12 cellular contexts compared by ENCODE assay signal in the genomic region with DNA sequence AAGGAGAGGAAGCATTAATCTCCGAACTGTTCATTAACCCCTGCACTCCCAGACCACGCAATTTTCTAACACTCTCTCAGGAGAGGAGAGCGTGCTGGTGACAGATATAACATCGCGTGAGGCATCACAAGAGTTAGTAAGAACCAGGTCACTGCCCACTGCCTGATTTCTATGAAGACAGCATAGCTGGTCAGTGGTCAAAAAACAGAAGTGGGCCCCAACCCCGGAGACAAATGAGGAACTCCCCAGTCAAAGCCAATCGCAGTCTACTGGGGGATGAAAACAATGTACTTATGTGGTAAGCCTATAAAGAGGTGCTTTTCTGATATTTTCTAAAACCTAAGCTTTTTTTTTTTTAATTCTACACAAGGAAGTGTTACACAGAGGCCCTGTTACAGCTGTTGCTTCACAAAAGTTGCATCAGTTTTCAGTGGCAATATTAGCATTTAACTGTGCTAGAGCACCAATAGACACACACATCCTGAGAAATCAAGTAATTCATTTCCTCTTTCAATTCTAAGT.
DNase-seq lines count a peak whose midpoint lies in the region; ATAC-seq, FAIRE-seq and TF ChIP-seq lines count a peak whose summit lies in the region.
"Had no signal": no experiment of that assay in that cellular context is flagged by ENCODE, and none has a peak within 500 bp of the region (broad histone marks: within the 10 kb centered on the region; RNA-seq: fewer than 3 reads in every experiment).

No MANE protein-coding gene starts in this region.

- H3K9ac ChIP-seq in astrocyte (ENCODE audit: low read length): no peak overlapping the region

- H3K4me1 ChIP-seq in astrocyte (ENCODE audit: insufficient read depth, low read length): peaks cover 13% of the 10 kb centered on the region
- H3K4me1 ChIP-seq in CD4-positive, alpha-beta memory T cell (ENCODE audit: insufficient read depth, low read length): peaks cover 65% of the 10 kb centered on the region
- H3K4me1 ChIP-seq in sigmoid colon: peaks cover 0 to 7% (median 0%) of the 10 kb centered on the region in 4 donors

- H3K27ac ChIP-seq in astrocyte (ENCODE audit: low read depth, low read length) (no peak overlapping the region), sigmoid colon (peak overlapping the region in 1 of 4 donors; percentile 1)
- H3K27ac ChIP-seq in CD4-positive, alpha-beta memory T cell (ENCODE audit: low read depth, low read length): no peak overlapping the region
- H3K27ac ChIP-seq: VCaP had no signal

- H3K4me3 ChIP-seq in GM12865 (ENCODE audit: low read depth, low read length) (peak overlapping the region; percentile 43), astrocyte (ENCODE audit: insufficient read depth, low read depth, low read length) (no peak overlapping the region), sigmoid colon (no peak overlapping the region)
- no peak overlapping the region for H3K4me3 ChIP-seq in CD4-positive, alpha-beta memory T cell (ENCODE audit: low read length in 2 of 2)

- no peaks in the 10 kb centered on the region for H3K9me3 ChIP-seq in astrocyte (ENCODE audit: insufficient read depth, low read depth, low read length)
- H3K9me3 ChIP-seq in CD4-positive, alpha-beta memory T cell (ENCODE audit: control insufficient read depth in 1 of 2, low read length in 2 of 2): no peaks in the 10 kb centered on the region
- no peaks in the 10 kb centered on the region for H3K9me3 ChIP-seq in sigmoid colon

- 63 to 83% methylated on average over 7 of the region's 7 CpGs for WGBS in sigmoid colon, 2 donors

- peak; percentile 76 for DNase-seq in GM12865 (ENCODE audit: low read depth)
- DNase-seq in MV-4-11 (lab: John Stamatoyannopoulos, UW): peak; percentile 100
- no peak for DNase-seq in astrocyte (ENCODE audit: low read depth)
- no peak for DNase-seq in natural killer cell treated with Interleukin-12 subunit alpha and Interleukin-12 subunit beta and Interleukin-15 and Interleukin-18, amount 100 ng/mL, for 72 hours (ENCODE audit: low spot score)
- no peak for DNase-seq in CD4-positive, alpha-beta memory T cell
- DNase-seq in ureter (ENCODE audit: low spot score): no peak
- no peak for DNase-seq in sigmoid colon
- DNase-seq in HPDE6-E6E7 (ENCODE audit: extremely low spot score): no peak
- DNase-seq: kidney, NCI-H1436 treated with DMSO at 0.1 percent for 48 hours had no signal

- ATAC-seq in natural killer cell treated with Interleukin-12 subunit alpha and Interleukin-12 subunit beta and Interleukin-15 and Interleukin-18, amount 100 ng/mL, for 72 hours: peak; percentile 56 to 68

- CTCF ChIA-PET in CD4-positive, alpha-beta memory T cell (lab: Charles Lee; ENCODE audit: partially characterized antibody): interaction anchor here (1.2 to 1.6 kb wide), 3 partner anchors 63 to 243 kb away, joined by 3 to 4 read pairs (median 4); no protein-coding TSS in a partner anchor

- POLR2A ChIA-PET in CD4-positive, alpha-beta memory T cell (lab: Charles Lee; ENCODE audit: partially characterized antibody): interaction anchor here (1.0 to 5.1 kb wide), 5 partner anchors 82 to 241 kb away, joined by 3 to 40 read pairs (median 4); no protein-coding TSS in a partner anchor

- no peak overlapping the region for H3K4me2 ChIP-seq in astrocyte (ENCODE audit: low read length)

- no peak overlapping the region for H3K4me3 Mint-ChIP-seq in astrocyte (ENCODE audit: unreplicated experiment)
- peak overlapping the region; percentile 84 for H3K4me3 Mint-ChIP-seq in natural killer cell treated with Interleukin-12 subunit alpha and Interleukin-12 subunit beta and Interleukin-15 and Interleukin-18, amount 100 ng/mL, for 72 hours
- peak overlapping the region in 2 of 8 donors; percentile 4 to 27 for H3K4me3 Mint-ChIP-seq in CD4-positive, alpha-beta memory T cell

- no peak overlapping the region for H2AFZ ChIP-seq in astrocyte (ENCODE audit: low read depth, low read length)

- no peaks in the 10 kb centered on the region for H3K36me3 ChIP-seq in astrocyte (ENCODE audit: insufficient read depth, low read length)
- H3K36me3 ChIP-seq in CD4-positive, alpha-beta memory T cell (ENCODE audit: insufficient read depth, low read length): no peaks in the 10 kb centered on the region
- no peaks in the 10 kb centered on the region for H3K36me3 ChIP-seq in sigmoid colon

- H3K27me3 Mint-ChIP-seq in astrocyte (ENCODE audit: low read depth, unreplicated experiment): no peaks in the 10 kb centered on the region
- no peaks in the 10 kb centered on the region for H3K27me3 Mint-ChIP-seq in natural killer cell treated with Interleukin-12 subunit alpha and Interleukin-12 subunit beta and Interleukin-15 and Interleukin-18, amount 100 ng/mL, for 72 hours
- H3K27me3 Mint-ChIP-seq in CD4-positive, alpha-beta memory T cell: no peaks in the 10 kb centered on the region

- H3K79me2 ChIP-seq in astrocyte (ENCODE audit: insufficient read depth, low read length): no peaks in the 10 kb centered on the region

- H4K20me1 ChIP-seq in astrocyte (ENCODE audit: insufficient read depth, low read length): no peaks in the 10 kb centered on the region

- FAIRE-seq in astrocyte (lab: Jason Lieb, UNC): no peak
- FAIRE-seq: colon, kidney had no signal

- H3K36me3 Mint-ChIP-seq in astrocyte (ENCODE audit: low read depth, unreplicated experiment): no peaks in the 10 kb centered on the region
- H3K36me3 Mint-ChIP-seq in natural killer cell treated with Interleukin-12 subunit alpha and Interleukin-12 subunit beta and Interleukin-15 and Interleukin-18, amount 100 ng/mL, for 72 hours: peaks cover 5% of the 10 kb centered on the region
- H3K36me3 Mint-ChIP-seq in CD4-positive, alpha-beta memory T cell: no peaks in the 10 kb centered on the region

- intact Hi-C loops in CD4-positive, alpha-beta memory T cell (cut with micrococcal nuclease): loop anchor here (5.0 to 10.0 kb wide), 2 partner anchors 69 to 233 kb away; no protein-coding TSS in a partner anchor
- intact Hi-C loops in sigmoid colon (cut with DNase I): no loop called here

- TF ChIP-seq EP300 in sigmoid colon (IDR thresholded peaks at IDR 0.05): no peak

- peak overlapping the region; percentile 69 for H3K27ac Mint-ChIP-seq in astrocyte (ENCODE audit: unreplicated experiment)
- H3K27ac Mint-ChIP-seq in natural killer cell treated with Interleukin-12 subunit alpha and Interleukin-12 subunit beta and Interleukin-15 and Interleukin-18, amount 100 ng/mL, for 72 hours: peak overlapping the region; percentile 96 to 98
- H3K27ac Mint-ChIP-seq in CD4-positive, alpha-beta memory T cell: peak overlapping the region in 3 of 7 donors; percentile 43 to 83 (median 79)

- no peaks in the 10 kb centered on the region for H3K27me3 ChIP-seq in astrocyte (ENCODE audit: insufficient read depth, low read length)
- no peaks in the 10 kb centered on the region for H3K27me3 ChIP-seq in CD4-positive, alpha-beta memory T cell (ENCODE audit: insufficient read depth, low read length)
- H3K27me3 ChIP-seq in sigmoid colon: no peaks in the 10 kb centered on the region

- TF ChIP-seq CTCF in GM12865 (IDR thresholded peaks at IDR 0.05; ENCODE audit: insufficient read depth, low read depth, low read length, missing control alignments) (no peak), astrocyte (IDR thresholded peaks at IDR 0.05; ENCODE audit: insufficient read depth, low read depth, low read length) (no peak), sigmoid colon (IDR thresholded peaks at IDR 0.05) (no peak)

- no peak for TF ChIP-seq POLR2A in sigmoid colon (IDR thresholded peaks at IDR 0.05)

- peaks cover 5% of the 10 kb centered on the region for H3K9me3 Mint-ChIP-seq in astrocyte (ENCODE audit: unreplicated experiment)
- H3K9me3 Mint-ChIP-seq in natural killer cell treated with Interleukin-12 subunit alpha and Interleukin-12 subunit beta and Interleukin-15 and Interleukin-18, amount 100 ng/mL, for 72 hours: peaks cover 7% of the 10 kb centered on the region
- peaks cover 0 to 2% (median 0%) of the 10 kb centered on the region in 8 donors for H3K9me3 Mint-ChIP-seq in CD4-positive, alpha-beta memory T cell

- H3K4me1 Mint-ChIP-seq in astrocyte (ENCODE audit: low read depth, unreplicated experiment): peaks cover 45% of the 10 kb centered on the region
- peaks cover 84 to 87% of the 10 kb centered on the region in 2 donors for H3K4me1 Mint-ChIP-seq in natural killer cell treated with Interleukin-12 subunit alpha and Interleukin-12 subunit beta and Interleukin-15 and Interleukin-18, amount 100 ng/mL, for 72 hours (ENCODE audit: low read depth in 2 of 2)
- peaks cover 49 to 76% (median 61%) of the 10 kb centered on the region in 4 donors for H3K4me1 Mint-ChIP-seq in CD4-positive, alpha-beta memory T cell

Comparison
In these comparisons a context has a peak if more than half of its experiments do, and no peak if none do; other contexts are left out.
1. DNase-seq: peak in GM12865 (single experiment) and MV-4-11 (single experiment); none in astrocyte (single experiment), natural killer cell treated with Interleukin-12 subunit alpha and Interleukin-12 subunit beta and Interleukin-15 and Interleukin-18, amount 100 ng/mL, for 72 hours (single experiment), CD4-positive, alpha-beta memory T cell (0 of 5), ureter (single experiment), sigmoid colon (single experiment) and HPDE6-E6E7 (single experiment).